33 cellular contexts compared by ENCODE assay signal in the genomic region with DNA sequence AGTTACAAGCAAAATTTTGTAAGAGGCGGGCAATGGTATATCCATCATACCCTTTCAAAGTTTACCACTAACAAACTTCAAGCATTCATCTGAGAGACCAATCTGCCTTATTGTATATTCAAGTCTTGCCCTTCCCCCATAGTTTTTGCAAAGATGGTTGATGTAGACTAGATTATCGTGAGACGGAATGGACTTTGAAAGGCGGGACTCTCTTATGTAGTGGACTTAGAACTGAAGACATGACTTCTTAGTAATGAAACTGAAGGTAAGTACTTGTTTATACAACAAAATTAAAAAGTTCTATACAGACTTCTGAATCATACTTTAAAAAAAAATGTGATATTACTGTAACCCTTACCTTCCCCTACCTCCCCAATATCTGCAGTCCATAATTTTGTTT. TPM values are rescaled to one million over a fixed set of nuclear protein-coding genes. Genes with fewer than 3 reads are reported as not detected.
"Had no signal": no experiment of that assay in that cellular context is flagged by ENCODE, and none has a peak within 500 bp of the region (broad histone marks: within the 10 kb centered on the region; RNA-seq: fewer than 3 reads in every experiment).

No MANE protein-coding gene starts in this region.

- H3K9me3 Mint-ChIP-seq: activated CD4-positive, alpha-beta memory T cell treated with anti-CD3 and anti-CD28 coated beads for 36 hours; activated CD4-positive, alpha-beta T cell treated with anti-CD3 and anti-CD28 coated beads, Interleukin-2, amount 10 ng/mL, durations not matched to agents 24 days and 14 days; activated naive CD4-positive, alpha-beta T cell treated with anti-CD3 and anti-CD28 coated beads for 36 hours; activated naive CD4-positive, alpha-beta T cell treated with anti-CD3 and anti-CD28 coated beads, Interleukin-2, amount 50 U/mL, for 24 hours; activated naive CD8-positive, alpha-beta T cell treated with anti-CD3 and anti-CD28 coated beads for 36 hours; activated naive CD8-positive, alpha-beta T cell treated with anti-CD3 and anti-CD28 coated beads, Interleukin-2, amount 50 U/mL, for 24 hours; activated T-helper 1 cell treated with anti-CD3 and anti-CD28 coated beads, Interleukin-12 subunit alpha, Interleukin-12 subunit beta, Interleukin-2, Interleukin-4 antibody, amounts not matched to agents 30 ng/mL and 10 ng/mL and 1 ng/mL, durations not matched to agents 14 hours and 24 hours and 36 hours; activated T-helper 2 cell treated with anti-CD3 and anti-CD28 coated beads, Interferon-gamma antibody, Interleukin-2, Interleukin-4, amounts not matched to agents 10 μg/mL and 5 μg/mL and 100 μg/mL, durations not matched to agents 14 hours and 24 hours and 36 hours; dendritic cell treated with granulocyte-macrophage colony-stimulating factor and Interleukin-4, amounts not matched to agents 40 ng/mL and 50 ng/mL, for 4 days; endodermal cell had no signal

- H3K36me3 ChIP-seq: adrenal gland, breast epithelium, cardiac muscle cell had no signal

- H3K4me1 Mint-ChIP-seq: activated CD4-positive, alpha-beta T cell treated with anti-CD3 and anti-CD28 coated beads for 36 hours; endodermal cell had no signal

- DNase-seq: activated CD4-positive, alpha-beta memory T cell treated with anti-CD3 and anti-CD28 coated beads for 36 hours; activated CD4-positive, alpha-beta T cell treated with anti-CD3 and anti-CD28 coated beads for 36 hours; activated CD4-positive, alpha-beta T cell treated with anti-CD3 and anti-CD28 coated beads, Interleukin-2, amount 10 ng/mL, durations not matched to agents 24 days and 14 days; activated CD4-positive, CD25-positive, alpha-beta regulatory T cell; activated CD4-positive, CD25-positive, alpha-beta regulatory T cell treated with anti-CD3 and anti-CD28 coated beads, Interleukin-2, amount 50 U/mL, for 72 hours; activated CD8-positive, alpha-beta memory T cell treated with anti-CD3 and anti-CD28 coated beads, Interleukin-2, amount 10 ng/mL, durations not matched to agents 7 days and 5 days; activated CD8-positive, alpha-beta memory T cell treated with anti-CD3 and anti-CD28 coated beads, Interleukin-2, amount 50 U/mL, for 4 hours; activated CD8-positive, alpha-beta T cell treated with anti-CD3 and anti-CD28 coated beads, Interleukin-2, amount 10 ng/mL, durations not matched to agents 7 days and 5 days; activated effector memory CD4-positive, alpha-beta T cell treated with anti-CD3 and anti-CD28 coated beads, Interleukin-2, amount 50 U/mL, for 16 hours; activated naive CD4-positive, alpha-beta T cell treated with anti-CD3 and anti-CD28 coated beads for 36 hours; activated naive CD8-positive, alpha-beta T cell treated with anti-CD3 and anti-CD28 coated beads for 36 hours; activated naive CD8-positive, alpha-beta T cell treated with anti-CD3 and anti-CD28 coated beads, Interleukin-2, amount 50 U/mL, for 24 hours; activated T-cell treated with anti-CD3 and anti-CD28 coated beads, Interleukin-2, amount 50 U/mL, for 1 hour; activated T-cell treated with anti-CD3 and anti-CD28 coated beads, Interleukin-2, amount 50 U/mL, for 48 hours; adrenal gland; amygdala; aorta; body of pancreas; central memory CD4-positive, alpha-beta T cell; dorsolateral prefrontal cortex; effector memory CD4-positive, alpha-beta T cell; endodermal cell; foreskin fibroblast; head of caudate nucleus; T-helper 2 cell had no signal

- H3K27me3 Mint-ChIP-seq: activated CD4-positive, alpha-beta memory T cell treated with anti-CD3 and anti-CD28 coated beads for 36 hours; activated CD4-positive, alpha-beta T cell treated with anti-CD3 and anti-CD28 coated beads for 36 hours; activated CD4-positive, alpha-beta T cell treated with anti-CD3 and anti-CD28 coated beads, Interleukin-2, amount 10 ng/mL, durations not matched to agents 24 days and 14 days; activated CD8-positive, alpha-beta memory T cell treated with anti-CD3 and anti-CD28 coated beads, Interleukin-2, amount 10 ng/mL, durations not matched to agents 7 days and 5 days; activated naive CD4-positive, alpha-beta T cell treated with anti-CD3 and anti-CD28 coated beads, Interleukin-2, amount 50 U/mL, for 24 hours; activated naive CD8-positive, alpha-beta T cell treated with anti-CD3 and anti-CD28 coated beads for 36 hours; activated naive CD8-positive, alpha-beta T cell treated with anti-CD3 and anti-CD28 coated beads, Interleukin-2, amount 50 U/mL, for 24 hours; dendritic cell treated with granulocyte-macrophage colony-stimulating factor and Interleukin-4, amounts not matched to agents 40 ng/mL and 50 ng/mL, for 4 days had no signal

- H3K4me3 Mint-ChIP-seq: activated CD4-positive, alpha-beta memory T cell treated with anti-CD3 and anti-CD28 coated beads for 36 hours; activated CD4-positive, alpha-beta T cell treated with anti-CD3 and anti-CD28 coated beads for 36 hours; activated CD4-positive, alpha-beta T cell treated with anti-CD3 and anti-CD28 coated beads, Interleukin-2, amount 10 ng/mL, durations not matched to agents 24 days and 14 days; activated CD8-positive, alpha-beta memory T cell treated with anti-CD3 and anti-CD28 coated beads, Interleukin-2, amount 10 ng/mL, durations not matched to agents 7 days and 5 days; activated CD8-positive, alpha-beta T cell treated with anti-CD3 and anti-CD28 coated beads, Interleukin-2, amount 10 ng/mL, durations not matched to agents 7 days and 5 days; activated naive CD4-positive, alpha-beta T cell treated with anti-CD3 and anti-CD28 coated beads for 36 hours; activated naive CD4-positive, alpha-beta T cell treated with anti-CD3 and anti-CD28 coated beads, Interleukin-2, amount 50 U/mL, for 24 hours; activated naive CD8-positive, alpha-beta T cell treated with anti-CD3 and anti-CD28 coated beads for 36 hours; activated naive CD8-positive, alpha-beta T cell treated with anti-CD3 and anti-CD28 coated beads, Interleukin-2, amount 50 U/mL, for 24 hours; activated T-helper 1 cell treated with anti-CD3 and anti-CD28 coated beads, Interleukin-12 subunit alpha, Interleukin-12 subunit beta, Interleukin-2, Interleukin-4 antibody, amounts not matched to agents 30 ng/mL and 10 ng/mL and 1 ng/mL, durations not matched to agents 14 hours and 24 hours and 36 hours; dendritic cell treated with granulocyte-macrophage colony-stimulating factor and Interleukin-4, amounts not matched to agents 40 ng/mL and 50 ng/mL, for 4 days; endodermal cell had no signal

- H3K27ac ChIP-seq: adrenal gland, body of pancreas, breast epithelium, cardiac muscle cell, coronary artery, dorsolateral prefrontal cortex had no signal

- H3K4me3 ChIP-seq: adrenal gland, body of pancreas, breast epithelium, cardiac muscle cell, coronary artery, dorsolateral prefrontal cortex had no signal

- ATAC-seq: activated CD4-positive, alpha-beta T cell treated with anti-CD3 and anti-CD28 coated beads for 36 hours; activated CD8-positive, alpha-beta memory T cell treated with anti-CD3 and anti-CD28 coated beads, Interleukin-2, amount 10 ng/mL, durations not matched to agents 7 days and 5 days; activated CD8-positive, alpha-beta T cell treated with anti-CD3 and anti-CD28 coated beads, Interleukin-2, amount 10 ng/mL, durations not matched to agents 7 days and 5 days; activated naive CD8-positive, alpha-beta T cell treated with anti-CD3 and anti-CD28 coated beads, Interleukin-2, amount 50 U/mL, for 24 hours; body of pancreas; esophagus mucosa had no signal

- H3K4me1 ChIP-seq: adrenal gland, body of pancreas, breast epithelium had no signal

- H3K27ac Mint-ChIP-seq: activated CD4-positive, alpha-beta memory T cell treated with anti-CD3 and anti-CD28 coated beads for 36 hours; activated CD4-positive, alpha-beta T cell treated with anti-CD3 and anti-CD28 coated beads for 36 hours; activated CD4-positive, alpha-beta T cell treated with anti-CD3 and anti-CD28 coated beads, Interleukin-2, amount 10 ng/mL, durations not matched to agents 24 days and 14 days; activated CD8-positive, alpha-beta memory T cell treated with anti-CD3 and anti-CD28 coated beads, Interleukin-2, amount 10 ng/mL, durations not matched to agents 7 days and 5 days; activated CD8-positive, alpha-beta T cell treated with anti-CD3 and anti-CD28 coated beads, Interleukin-2, amount 10 ng/mL, durations not matched to agents 7 days and 5 days; activated naive CD4-positive, alpha-beta T cell treated with anti-CD3 and anti-CD28 coated beads for 36 hours; activated naive CD4-positive, alpha-beta T cell treated with anti-CD3 and anti-CD28 coated beads, Interleukin-2, amount 50 U/mL, for 24 hours; activated naive CD8-positive, alpha-beta T cell treated with anti-CD3 and anti-CD28 coated beads for 36 hours; activated naive CD8-positive, alpha-beta T cell treated with anti-CD3 and anti-CD28 coated beads, Interleukin-2, amount 50 U/mL, for 24 hours; activated T-helper 1 cell treated with anti-CD3 and anti-CD28 coated beads, Interleukin-12 subunit alpha, Interleukin-12 subunit beta, Interleukin-2, Interleukin-4 antibody, amounts not matched to agents 30 ng/mL and 10 ng/mL and 1 ng/mL, durations not matched to agents 14 hours and 24 hours and 36 hours; activated T-helper 2 cell treated with anti-CD3 and anti-CD28 coated beads, Interferon-gamma antibody, Interleukin-2, Interleukin-4, amounts not matched to agents 10 μg/mL and 5 μg/mL and 100 μg/mL, durations not matched to agents 14 hours and 24 hours and 36 hours; dendritic cell treated with granulocyte-macrophage colony-stimulating factor and Interleukin-4, amounts not matched to agents 40 ng/mL and 50 ng/mL, for 4 days; endodermal cell had no signal

- H3K9me3 ChIP-seq: adrenal gland, body of pancreas, breast epithelium had no signal

- H3K27me3 ChIP-seq: adrenal gland, body of pancreas, breast epithelium, cardiac muscle cell, dorsolateral prefrontal cortex had no signal

RNA-seq across cellular contexts. Expression of a gene that starts 10.4 kb away (rescaled TPM):
- total RNA-seq: cardiac muscle cell had no signal
